Comparison of ENCODE assay signal across 31 cellular contexts in the genomic region with DNA sequence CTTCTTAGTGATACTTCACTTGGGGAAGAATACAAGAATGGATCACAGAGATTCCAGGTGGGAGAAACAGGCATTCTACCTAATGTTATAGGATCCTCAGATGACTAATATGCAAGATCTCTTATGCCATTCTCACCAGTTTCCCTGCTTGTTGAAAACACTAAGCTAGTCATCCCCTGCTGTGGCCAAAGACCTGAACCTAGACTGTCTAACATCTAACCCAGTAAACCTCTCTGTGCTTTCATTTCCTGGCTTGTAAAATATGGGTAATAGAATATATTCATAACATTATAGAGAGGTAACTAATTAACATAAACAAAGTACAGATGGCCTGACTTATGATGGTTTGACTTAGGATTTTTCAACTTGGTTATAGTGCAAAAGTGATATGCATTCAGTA.
DNase-seq lines count a peak whose midpoint lies in the region; ATAC-seq and TF ChIP-seq lines count a peak whose summit lies in the region.
"Had no signal": no experiment of that assay in that cellular context is flagged by ENCODE, and none has a peak within 500 bp of the region (broad histone marks: within the 10 kb centered on the region; RNA-seq: fewer than 3 reads in every experiment).

No MANE protein-coding gene starts in this region.

- intact Hi-C loops in prostate gland (cut with DNase I), result no loop called here

- no peak overlapping the region for H3K4me3 ChIP-seq in prostate gland
- H3K4me3 ChIP-seq: esophagus squamous epithelium, K562, MG63, pancreas, smooth muscle cell, stomach, thyroid gland, vagina had no signal

- ATAC-seq in GM18870 (IDR thresholded peaks at IDR 0.05; ENCODE audit: unreplicated experiment) (peak; percentile 48), GM19467 (IDR thresholded peaks at IDR 0.05; ENCODE audit: unreplicated experiment) (peak; percentile 56), HG02981 (IDR thresholded peaks at IDR 0.05; ENCODE audit: unreplicated experiment) (peak; percentile 56)
- ATAC-seq: activated naive CD8-positive, alpha-beta T cell treated with anti-CD3 and anti-CD28 coated beads, Interleukin-2, amount 50 U/mL, for 24 hours; K562; pancreas had no signal

- DNase-seq in KG1 (lab: John Stamatoyannopoulos, UW) (no peak), prostate gland (ENCODE audit: low spot score) (no peak), NAMALWA (ENCODE audit: low spot score) (no peak)
- DNase-seq in stimulated activated CD4-positive, alpha-beta T cell treated with anti-CD3 and anti-CD28 coated beads, Interleukin-12 subunit alpha, Interleukin-12 subunit beta, amount 100 ng/mL, for 4 hours, result no peak
- DNase-seq: activated CD4-positive, alpha-beta T cell treated with anti-CD3 and anti-CD28 coated beads, Interleukin-2, amount 10 ng/mL, durations not matched to agents 24 days and 14 days; activated gamma-delta T cell treated with Interleukin-2 at 50 U/mL for 16 hours; activated naive CD8-positive, alpha-beta T cell treated with anti-CD3 and anti-CD28 coated beads, Interleukin-2, amount 50 U/mL, for 24 hours; activated T-cell treated with anti-CD3 and anti-CD28 coated beads, Interleukin-2, amount 50 U/mL, for 1 hour; dermis blood vessel endothelial cell; DND-41; esophagus squamous epithelium; HCEC 1CT; mammary epithelial cell; MG63; NCI-H1436; NCI-H510A; pancreas; Right ventricle myocardium superior; stimulated activated CD4-positive, alpha-beta T cell treated with anti-CD3 and anti-CD28 coated beads, Interleukin-2, amount 100 ng/mL, for 24 hours; stomach; thyroid gland; WERI-Rb-1 had no signal

- H3K27ac Mint-ChIP-seq in brain, result peak overlapping the region in 3 of 5 experiments; percentile 91 to 93 (median 91)
- H3K27ac Mint-ChIP-seq: activated CD4-positive, alpha-beta T cell treated with anti-CD3 and anti-CD28 coated beads, Interleukin-2, amount 10 ng/mL, durations not matched to agents 24 days and 14 days; activated naive CD8-positive, alpha-beta T cell treated with anti-CD3 and anti-CD28 coated beads, Interleukin-2, amount 50 U/mL, for 24 hours; nephron had no signal

- no peaks in the 10 kb centered on the region for H3K4me1 ChIP-seq in prostate gland (replicated peaks)
- H3K4me1 ChIP-seq: esophagus squamous epithelium, pancreas, stomach, thyroid gland, vagina had no signal

- H3K27me3 ChIP-seq in prostate gland (replicated peaks; ENCODE audit: insufficient read depth), result no peaks in the 10 kb centered on the region
- H3K27me3 ChIP-seq: esophagus squamous epithelium, MG63, pancreas, stomach, thyroid gland, vagina had no signal

- H3K9me3 ChIP-seq in prostate gland, result no peaks in the 10 kb centered on the region
- H3K9me3 ChIP-seq: esophagus squamous epithelium, MG63, pancreas, stomach, thyroid gland, vagina had no signal

- no peaks in the 10 kb centered on the region for H3K9me3 Mint-ChIP-seq in brain
- H3K9me3 Mint-ChIP-seq: activated CD4-positive, alpha-beta T cell treated with anti-CD3 and anti-CD28 coated beads, Interleukin-2, amount 10 ng/mL, durations not matched to agents 24 days and 14 days; nephron had no signal

- no peaks in the 10 kb centered on the region for H3K36me3 Mint-ChIP-seq in brain

- H3K4me1 Mint-ChIP-seq in brain, result peaks cover 54% of the 10 kb centered on the region
- H3K4me1 Mint-ChIP-seq: activated CD4-positive, alpha-beta T cell treated with anti-CD3 and anti-CD28 coated beads, Interleukin-2, amount 10 ng/mL, durations not matched to agents 24 days and 14 days; activated naive CD8-positive, alpha-beta T cell treated with anti-CD3 and anti-CD28 coated beads, Interleukin-2, amount 50 U/mL, for 24 hours; nephron had no signal

- no peak overlapping the region for H3K27ac ChIP-seq in prostate gland
- H3K27ac ChIP-seq: C4-2B, esophagus squamous epithelium, pancreas, stomach, thyroid gland, vagina, WERI-Rb-1 had no signal

- H3K27me3 Mint-ChIP-seq in brain, result peaks cover 3% of the 10 kb centered on the region
- H3K27me3 Mint-ChIP-seq: activated CD4-positive, alpha-beta T cell treated with anti-CD3 and anti-CD28 coated beads, Interleukin-2, amount 10 ng/mL, durations not matched to agents 24 days and 14 days; activated naive CD8-positive, alpha-beta T cell treated with anti-CD3 and anti-CD28 coated beads, Interleukin-2, amount 50 U/mL, for 24 hours had no signal

- no peak overlapping the region for H3K4me3 Mint-ChIP-seq in brain
- H3K4me3 Mint-ChIP-seq: activated CD4-positive, alpha-beta T cell treated with anti-CD3 and anti-CD28 coated beads, Interleukin-2, amount 10 ng/mL, durations not matched to agents 24 days and 14 days; activated naive CD8-positive, alpha-beta T cell treated with anti-CD3 and anti-CD28 coated beads, Interleukin-2, amount 50 U/mL, for 24 hours; nephron had no signal

- TF ChIP-seq POLR2A in prostate gland (IDR thresholded peaks at IDR 0.05), result no peak

- TF ChIP-seq CTCF in brain (conservative IDR thresholded peaks at IDR 0.05), result no peak
- TF ChIP-seq CTCF in prostate gland (IDR thresholded peaks at IDR 0.05), result no peak

- H3K36me3 ChIP-seq in prostate gland, result no peaks in the 10 kb centered on the region
- H3K36me3 ChIP-seq: esophagus squamous epithelium, MG63, pancreas, stomach, thyroid gland, vagina, WERI-Rb-1 had no signal
